In the genomic region with DNA sequence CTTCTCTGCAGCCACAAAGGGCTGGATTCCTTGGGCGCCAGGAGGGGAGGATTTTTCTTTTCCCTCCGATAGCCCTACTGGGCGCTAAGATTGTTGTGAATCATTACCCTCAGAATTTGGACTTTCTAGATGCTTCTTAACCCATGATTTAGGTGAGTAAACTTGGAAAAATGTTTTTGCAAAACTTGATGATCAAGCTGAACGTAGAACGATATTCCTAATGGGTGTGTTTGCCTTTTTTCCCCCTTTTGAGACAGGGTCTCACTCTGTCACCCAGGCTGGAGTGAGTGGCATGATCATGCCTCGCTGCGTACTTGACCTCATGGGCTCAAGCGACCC, we compare ENCODE assay signal across 15 cellular contexts. TPM values are rescaled to one million over a fixed set of nuclear protein-coding genes. Genes with fewer than 3 reads are reported as not detected.
A peak's percentile ranks its signal among the peaks of the same experiment; 100 is the strongest.
DNase-seq lines count a peak whose midpoint lies in the region; ATAC-seq and TF ChIP-seq lines count a peak whose summit lies in the region.
"Had no signal": no experiment of that assay in that cellular context is flagged by ENCODE, and none has a peak within 500 bp of the region (broad histone marks: within the 10 kb centered on the region; RNA-seq: fewer than 3 reads in every experiment).

No MANE protein-coding gene starts in this region.

- no peaks in the 10 kb centered on the region for H3K4me1 ChIP-seq in breast epithelium
- H3K4me1 ChIP-seq: ascending aorta, foreskin keratinocyte, prostate gland had no signal

- peaks cover 0 to 3% (median 0%) of the 10 kb centered on the region in 7 donors for H3K9me3 Mint-ChIP-seq in CD14-positive monocyte
- no peaks in the 10 kb centered on the region for H3K9me3 Mint-ChIP-seq in HFFc6
- H3K9me3 Mint-ChIP-seq in brain, result peaks cover 0 to 2% (median 0%) of the 10 kb centered on the region in 5 experiments
- H3K9me3 Mint-ChIP-seq: activated T-helper 2 cell treated with anti-CD3 and anti-CD28 coated beads, Interferon-gamma antibody, Interleukin-2, Interleukin-4, amounts not matched to agents 10 μg/mL and 5 μg/mL and 100 μg/mL, durations not matched to agents 14 hours and 24 hours and 36 hours had no signal

- TF ChIP-seq CTCF in CD14-positive monocyte (IDR thresholded peaks at IDR 0.05) (peak; percentile 54), HFFc6 (IDR thresholded peaks at IDR 0.05) (peak; percentile 4), brain (conservative IDR thresholded peaks at IDR 0.05) (no peak), neural cell (IDR thresholded peaks at IDR 0.05; ENCODE audit: poor library complexity, severe bottlenecking) (no peak), breast epithelium (IDR thresholded peaks at IDR 0.05) (no peak)

- H3K27me3 Mint-ChIP-seq in CD14-positive monocyte (ENCODE audit: low read depth in 3 of 3) (peaks cover 0 to 2% (median 0%) of the 10 kb centered on the region in 3 donors), HFFc6 (ENCODE audit: insufficient read depth) (peaks cover 2% of the 10 kb centered on the region; the same call in 1 of the 2 replicates), brain (peaks cover 4% of the 10 kb centered on the region)

- no peaks in the 10 kb centered on the region for H3K9me2 ChIP-seq in neural cell (ENCODE audit: insufficient read depth, low read length)

- H3K36me3 Mint-ChIP-seq in CD14-positive monocyte (peaks cover 90 to 94% of the 10 kb centered on the region in 2 donors), HFFc6 (ENCODE audit: low read depth) (peaks cover 14% of the 10 kb centered on the region), brain (peaks cover 10% of the 10 kb centered on the region)

- no peak overlapping the region for H3K27ac ChIP-seq in neural cell (ENCODE audit: low read length)
- no peak overlapping the region for H3K27ac ChIP-seq in breast epithelium
- H3K27ac ChIP-seq: ascending aorta, BLaER1, foreskin keratinocyte, prostate gland, thyroid gland had no signal

- H3K79me2 ChIP-seq in neural cell (replicated peaks; ENCODE audit: insufficient read depth, low read length), result no peaks in the 10 kb centered on the region

- no peak overlapping the region for H2AFZ ChIP-seq in neural cell (ENCODE audit: low read depth, low read length)

- DNase-seq in CD14-positive monocyte (ENCODE audit: low spot score) (no peak), HFFc6 (no peak), breast epithelium (ENCODE audit: low spot score in 2 of 2) (no peak), NCI-H1436 treated with DMSO at 0.1 percent for 48 hours (lab: John Stamatoyannopoulos, UW) (no peak), NCI-H748 (lab: John Stamatoyannopoulos, UW; ENCODE audit: unreplicated experiment) (no peak)
- DNase-seq: foreskin keratinocyte had no signal

- no peak for TF ChIP-seq POLR2A in breast epithelium (IDR thresholded peaks at IDR 0.05)

- H3K4me3 ChIP-seq in neural cell (ENCODE audit: low read length) (no peak overlapping the region), breast epithelium (no peak overlapping the region)
- H3K4me3 ChIP-seq: ascending aorta, BLaER1, prostate gland, smooth muscle cell, thyroid gland had no signal

- no peaks in the 10 kb centered on the region for H3K27me3 ChIP-seq in neural cell (ENCODE audit: insufficient read depth, low read depth, low read length)
- no peaks in the 10 kb centered on the region for H3K27me3 ChIP-seq in breast epithelium
- H3K27me3 ChIP-seq: ascending aorta, BLaER1, foreskin keratinocyte, thyroid gland had no signal

- ATAC-seq in HG02759 (IDR thresholded peaks at IDR 0.05; ENCODE audit: unreplicated experiment), result no peak

- H3K9me3 ChIP-seq in neural cell (ENCODE audit: low read length) (no peaks in the 10 kb centered on the region), breast epithelium (no peaks in the 10 kb centered on the region)
- H3K9me3 ChIP-seq: ascending aorta, BLaER1, prostate gland, thyroid gland had no signal

- TF ChIP-seq EP300 in neural cell (conservative IDR thresholded peaks at IDR 0.05; ENCODE audit: poor library complexity, severe bottlenecking), result no peak

- TF ChIP-seq RAD21 in neural cell (conservative IDR thresholded peaks at IDR 0.05), result no peak

- H3F3A ChIP-seq in neural cell (ENCODE audit: insufficient read depth, low read length, poor library complexity, severe bottlenecking), result no peaks in the 10 kb centered on the region

- no peak overlapping the region for H3K9ac ChIP-seq in neural cell (ENCODE audit: low read length)
- H3K9ac ChIP-seq: BLaER1 had no signal

- no peaks in the 10 kb centered on the region for H4K20me1 ChIP-seq in neural cell (ENCODE audit: insufficient read depth)

- H3K4me3 Mint-ChIP-seq in CD14-positive monocyte, result no peak overlapping the region
- H3K4me3 Mint-ChIP-seq in HFFc6, result no peak overlapping the region
- no peak overlapping the region for H3K4me3 Mint-ChIP-seq in brain

- H3K27ac Mint-ChIP-seq in CD14-positive monocyte, result peak overlapping the region in 6 of 7 donors; percentile 11 to 99 (median 62)
- no peak overlapping the region for H3K27ac Mint-ChIP-seq in HFFc6
- H3K27ac Mint-ChIP-seq in brain, result peak overlapping the region in 3 of 5 experiments; percentile 41 to 77 (median 52)

- H3K4me2 ChIP-seq in neural cell (ENCODE audit: low read length), result no peak overlapping the region
- H3K4me2 ChIP-seq: BLaER1 had no signal

- H3K4me1 Mint-ChIP-seq in CD14-positive monocyte, result peaks cover 25% of the 10 kb centered on the region
- peaks cover 17% of the 10 kb centered on the region for H3K4me1 Mint-ChIP-seq in HFFc6 (ENCODE audit: low read depth)
- peaks cover 7% of the 10 kb centered on the region for H3K4me1 Mint-ChIP-seq in brain

- intact Hi-C loops in CD14-positive monocyte (cut with micrococcal nuclease) (loop anchor here (1.0 to 10.0 kb wide), 5 partner anchors 60 to 307 kb away; partner anchors contain the start of gene SOCS3 (in 2 of the 2)), breast epithelium (cut with DNase I; ENCODE audit: low total_unique reads) (loop anchor here (10.0 kb wide), 1 partner anchor 137 kb away; no protein-coding TSS in a partner anchor)

- H3K36me3 ChIP-seq in neural cell (ENCODE audit: insufficient read depth, low read length) (no peaks in the 10 kb centered on the region), breast epithelium (no peaks in the 10 kb centered on the region)

TF ChIP-seq in neural cell, 6 proteins besides CTCF, POLR2A, EP300 and RAD21:
- TF ChIP-seq EZH2 (IDR thresholded peaks at IDR 0.05; ENCODE audit: borderline replicate concordance, insufficient read depth, low read length, poor library complexity, severe bottlenecking) (no peak), SMC3 (conservative IDR thresholded peaks at IDR 0.05; ENCODE audit: poor library complexity) (peak; percentile 45)
TF ChIP-seq in neural cell: peak in this region for 1.

RNA-seq across cellular contexts. Expression of gene PGS1, which starts 43.8 kb away (rescaled TPM):
- polyA plus RNA-seq in CD14-positive monocyte, result 10 to 100 TPM; 26.0 to 28.0 TPM
- total RNA-seq in HFFc6 (2021; fragmentation: NEBNext Ultra II Directional; extraction: Animal tissue kit (Norgen Biotek cat#: 25700)), result 10 to 100 TPM; 20.2 to 26.1 (median 24.5) TPM
- polyA plus RNA-seq in brain (ENCODE audit: insufficient read depth, low read depth, low replicate concordance), result 33.6 TPM
- 65.7 and 81.8 TPM in 2 replicates for polyA plus RNA-seq in neural cell
- polyA minus RNA-seq in neural cell, result 61.6 and 64.1 TPM in 2 replicates
- 10 to 100 TPM; 33.9 to 58.7 (median 50.2) TPM for total RNA-seq in breast epithelium

Comparison
In these comparisons a context has a peak if more than half of its experiments do, and no peak if none do; other contexts are left out.
1. CTCF ChIP-seq: peak in CD14-positive monocyte (single experiment) and HFFc6 (single experiment); none in brain (0 of 2), neural cell (single experiment) and breast epithelium (0 of 3).